In genomic region chr7:149725916-149726315, GRCh38 we compare ENCODE assay signal across 27 cellular contexts. TPM values are rescaled to one million over a fixed set of nuclear protein-coding genes. Genes with fewer than 3 reads are reported as not detected.
"Had no signal": no experiment of that assay in that cellular context is flagged by ENCODE, and none has a peak within 500 bp of the region (broad histone marks: within the 10 kb centered on the region; RNA-seq: fewer than 3 reads in every experiment).

No MANE protein-coding gene starts in this region.

- H3K9me3 ChIP-seq: esophagus squamous epithelium, gastrocnemius medialis, neutrophil, pancreas, testis had no signal

- H3K27me3 Mint-ChIP-seq: activated naive CD4-positive, alpha-beta T cell treated with anti-CD3 and anti-CD28 coated beads, Interleukin-2, amount 50 U/mL, for 24 hours; brain; memory B cell; type B pancreatic cell had no signal

- DNase-seq: activated CD4-positive, alpha-beta T cell treated with anti-CD3 and anti-CD28 coated beads for 4 hours; activated CD4-positive, alpha-beta T cell treated with anti-CD3 and anti-CD28 coated beads, Interleukin-2, amount 50 U/mL, for 48 hours; activated CD4-positive, CD25-positive, alpha-beta regulatory T cell; activated CD8-positive, alpha-beta memory T cell treated with anti-CD3 and anti-CD28 coated beads, Interleukin-2, amount 50 U/mL, for 48 hours; activated T-cell treated with anti-CD3 and anti-CD28 coated beads, Interleukin-2, amount 50 U/mL, for 4 hours; caudate nucleus; esophagus squamous epithelium; gastrocnemius medialis; hippocampal formation; left ventricle myocardium superior; stimulated activated CD4-positive, alpha-beta T cell treated with anti-CD3 and anti-CD28 coated beads, Interleukin-2, amount 100 ng/mL, for 24 hours; stimulated activated naive CD4-positive, alpha-beta T cell; T1000; testis had no signal

- H3K27ac ChIP-seq: dorsolateral prefrontal cortex, esophagus squamous epithelium, neutrophil, pancreas, testis had no signal

- H3K4me3 ChIP-seq: esophagus squamous epithelium, gastrocnemius medialis, pancreas, skin epidermis, testis had no signal

- H3K27me3 ChIP-seq: dorsolateral prefrontal cortex, esophagus squamous epithelium, gastrocnemius medialis, neutrophil, pancreas, testis had no signal

- FAIRE-seq: colon, pancreas had no signal

- H3K4me1 Mint-ChIP-seq: activated naive CD4-positive, alpha-beta T cell treated with anti-CD3 and anti-CD28 coated beads, Interleukin-2, amount 50 U/mL, for 24 hours; memory B cell had no signal

- H3K4me3 Mint-ChIP-seq: activated naive CD4-positive, alpha-beta T cell treated with anti-CD3 and anti-CD28 coated beads, Interleukin-2, amount 50 U/mL, for 24 hours; activated T-cell treated with anti-CD3 and anti-CD28 coated beads, Interleukin-2, amount 50 U/mL, for 4 hours; brain; memory B cell; nephron; T-helper 1 cell treated with Interleukin-12 subunit alpha and Interleukin-12 subunit beta and Interleukin-4 antibody, amounts not matched to agents 30 μg/mL and 1 μg/mL, for 36 hours; type B pancreatic cell had no signal

- ATAC-seq: activated T-cell treated with anti-CD3 and anti-CD28 coated beads, Interleukin-2, amount 50 U/mL, for 4 hours; gastrocnemius medialis; left ventricle myocardium superior; pancreas; right cardiac atrium had no signal

- H3K4me1 ChIP-seq: pancreas, testis had no signal

- H3K27ac Mint-ChIP-seq: activated naive CD4-positive, alpha-beta T cell treated with anti-CD3 and anti-CD28 coated beads, Interleukin-2, amount 50 U/mL, for 24 hours; brain; memory B cell; nephron; T-helper 1 cell treated with Interleukin-12 subunit alpha and Interleukin-12 subunit beta and Interleukin-4 antibody, amounts not matched to agents 30 μg/mL and 1 μg/mL, for 36 hours; type B pancreatic cell had no signal

- H3K9me3 Mint-ChIP-seq: activated naive CD4-positive, alpha-beta T cell treated with anti-CD3 and anti-CD28 coated beads, Interleukin-2, amount 50 U/mL, for 24 hours; activated T-cell treated with anti-CD3 and anti-CD28 coated beads, Interleukin-2, amount 50 U/mL, for 4 hours; brain; memory B cell; nephron; T-helper 1 cell treated with Interleukin-12 subunit alpha and Interleukin-12 subunit beta and Interleukin-4 antibody, amounts not matched to agents 30 μg/mL and 1 μg/mL, for 36 hours; type B pancreatic cell had no signal

- H3K36me3 ChIP-seq: neutrophil had no signal

RNA-seq across cellular contexts. Expression of gene ZNF467, which starts 47.5 kb away (rescaled TPM):
- total RNA-seq: activated CD8-positive, alpha-beta memory T cell treated with anti-CD3 and anti-CD28 coated beads for 36 hours had no signal
